ENCODE assay signal across 8 cellular contexts in genomic region chr11:111977141-111978027, GRCh38. TPM values are rescaled to one million over a fixed set of nuclear protein-coding genes. Genes with fewer than 3 reads are reported as not detected.
DNase-seq lines count a peak whose midpoint lies in the region; ATAC-seq and TF ChIP-seq lines count a peak whose summit lies in the region.

No MANE protein-coding gene starts in this region.

- ATAC-seq in GM19023 (IDR thresholded peaks at IDR 0.05; ENCODE audit: unreplicated experiment) (peak; percentile 65), GM19467 (IDR thresholded peaks at IDR 0.05; ENCODE audit: unreplicated experiment) (no peak)

- intact Hi-C loops in A673 (cut with micrococcal nuclease; ENCODE audit: unreplicated experiment), result loop anchor here (5.0 kb wide), 1 partner anchor 100 kb away; the partner anchor contains the start of genes CFAP68 and FDXACB1
- intact Hi-C loops in colonic mucosa (cut with DNase I), result loop anchor here (5.0 kb wide), 2 partner anchors 45 to 100 kb away; partner anchors contain the start of genes CFAP68 and FDXACB1

- H3K9me3 ChIP-seq in A673 (ENCODE audit: low read depth, low read length, poor library complexity, severe bottlenecking) (no peaks in the 10 kb centered on the region), colonic mucosa (no peaks in the 10 kb centered on the region)

- POLR2A ChIA-PET in A673 (lab: Charles Lee; ENCODE audit: low non-redundant PET), result no interaction called here

- H3K4me3 ChIP-seq in A673 (ENCODE audit: low read depth, low read length, poor library complexity, severe bottlenecking), result peak overlapping the region; percentile 53
- peak overlapping the region; percentile 46 for H3K4me3 ChIP-seq in colonic mucosa

- DNase-seq in A673 (ENCODE audit: low spot score) (peak; percentile 51), T-helper 1 cell (peak in 3 of 5 donors; percentile 2 to 8 (median 6)), colonic mucosa (peak; percentile 67), RKO (ENCODE audit: low spot score) (no peak)
- DNase-seq in stimulated activated CD4-positive, alpha-beta T cell treated with anti-CD3 and anti-CD28 coated beads, Interleukin-2, amount 100 ng/mL, for 24 hours, result peak; percentile 29 to 41

- H3K4me1 ChIP-seq in A673 (ENCODE audit: insufficient read depth, low read length, poor library complexity, severe bottlenecking) (peaks cover 14% of the 10 kb centered on the region), colonic mucosa (no peaks in the 10 kb centered on the region)

- no TSS peak for BruUV-seq in A673 (replicated peaks; lab: Mats Ljungman, UMichigan)

- no peaks in the 10 kb centered on the region for H3K36me3 ChIP-seq in A673 (ENCODE audit: insufficient read depth, low read length, poor library complexity, severe bottlenecking)
- no peaks in the 10 kb centered on the region for H3K36me3 ChIP-seq in colonic mucosa

- H3K9ac ChIP-seq in colonic mucosa (ENCODE audit: low read depth in 2 of 2, low read length in 2 of 2), result peak overlapping the region; percentile 72 to 74

- H3K27me3 ChIP-seq in A673 (replicated peaks; ENCODE audit: insufficient read depth, low read depth, low read length, poor library complexity) (no peaks in the 10 kb centered on the region), colonic mucosa (no peaks in the 10 kb centered on the region), layer of hippocampus (ENCODE audit: control insufficient read depth, insufficient read depth, low read length) (no peaks in the 10 kb centered on the region)

- CTCF ChIA-PET in A673 (lab: Charles Lee), result interaction anchor here (0.9 kb wide), 1 partner anchor 51 kb away, joined by 6 read pairs; no protein-coding TSS in a partner anchor

- H3K27ac ChIP-seq in A673 (ENCODE audit: low read depth, low read length, poor library complexity, severe bottlenecking) (no peak overlapping the region), colonic mucosa (peak overlapping the region; percentile 34), layer of hippocampus (ENCODE audit: low read depth, low read length) (peak overlapping the region; percentile 97)

- TF ChIP-seq CTCF in A673 (conservative IDR thresholded peaks at IDR 0.05; ENCODE audit: low read depth, low read length), result no peak
- TF ChIP-seq CTCF in colonic mucosa (IDR thresholded peaks at IDR 0.05), result no peak

RNA-seq across cellular contexts. Expression of gene DIXDC1, which starts 40.2 kb away (rescaled TPM):
- total RNA-seq in A673 (2021) (22.4 and 24.6 TPM in 2 replicates), colonic mucosa (10 to 100 TPM in 1 of 2 donors, 1 to 10 TPM in 1; 4.0 to 13.8 TPM)

RNA-seq across cellular contexts. Expression of gene DLAT, which starts 47.8 kb away (rescaled TPM):
- total RNA-seq in A673 (2021) (90.8 and 94.1 TPM in 2 replicates), colonic mucosa (10 to 100 TPM; 67.3 to 73.4 TPM)

RNA-seq across cellular contexts. Expression of gene C11orf52, which starts 58.7 kb away (rescaled TPM):
- total RNA-seq in A673 (2021) (1.4 and 1.5 TPM in 2 replicates), colonic mucosa (1 to 10 TPM; 7.3 to 8.8 TPM)
